Comparison of ENCODE assay signal across 8 cellular contexts in genomic region chr1:211828584-211829342, GRCh38. TPM values are rescaled to one million over a fixed set of nuclear protein-coding genes. Genes with fewer than 3 reads are reported as not detected.
A peak's percentile ranks its signal among the peaks of the same experiment; 100 is the strongest.
DNase-seq lines count a peak whose midpoint lies in the region; ATAC-seq, FAIRE-seq and TF ChIP-seq lines count a peak whose summit lies in the region.

No MANE protein-coding gene starts in this region.

- H3K27me3 ChIP-seq in RWPE2 (ENCODE audit: insufficient read depth, poor library complexity, severe bottlenecking) (no peaks in the 10 kb centered on the region), fibroblast of lung (ENCODE audit: control insufficient read depth, insufficient read depth, low read length) (no peaks in the 10 kb centered on the region)

- H3K36me3 ChIP-seq in RWPE2 (ENCODE audit: low read depth) (no peaks in the 10 kb centered on the region), fibroblast of lung (ENCODE audit: control insufficient read depth, insufficient read depth, low read length) (no peaks in the 10 kb centered on the region)

- in situ Hi-C loops in KBM-7 (cut with MboI; ENCODE audit: low pct_unique_long_range_greater_than_20kb, low sequenced_read_pairs): no loop called here

- no peaks in the 10 kb centered on the region for H3K9me3 ChIP-seq in RWPE2 (ENCODE audit: severe bottlenecking)
- H3K9me3 ChIP-seq in fibroblast of lung (ENCODE audit: control insufficient read depth, insufficient read depth, low read depth, low read length): no peaks in the 10 kb centered on the region

- peak overlapping the region; percentile 63 for H3K4me3 ChIP-seq in RWPE2 (ENCODE audit: severe bottlenecking)
- peak overlapping the region in 3 of 4 experiments; percentile 57 to 87 (median 69) for H3K4me3 ChIP-seq in fibroblast of lung (replicated peaks in 1 of 4; ENCODE audit: control extremely low read depth in 1 of 4, insufficient read depth in 1 of 4, low read depth in 3 of 4, low read length in 4 of 4)

- H3K9ac ChIP-seq in fibroblast of lung (ENCODE audit: insufficient read depth, low read length): no peak overlapping the region

- no peak overlapping the region for H2AFZ ChIP-seq in fibroblast of lung (ENCODE audit: low read length)

- no peaks in the 10 kb centered on the region for H4K20me1 ChIP-seq in fibroblast of lung (ENCODE audit: control insufficient read depth, extremely low read depth, insufficient read depth, low read length)

- peaks cover 2% of the 10 kb centered on the region for H3K4me1 ChIP-seq in RWPE2 (ENCODE audit: insufficient read depth, poor library complexity, severe bottlenecking)
- H3K4me1 ChIP-seq in fibroblast of lung (ENCODE audit: control insufficient read depth, extremely low read depth, insufficient read depth, low read length): no peaks in the 10 kb centered on the region

- TF ChIP-seq CTCF in RWPE2 (IDR thresholded peaks at IDR 0.05; ENCODE audit: poor library complexity, severe bottlenecking): no peak
- no peak for TF ChIP-seq CTCF in fibroblast of lung (conservative IDR thresholded peaks at IDR 0.05 in 1 of 2, IDR thresholded peaks at IDR 0.05 in 1 of 2; ENCODE audit: low read depth in 1 of 2, low read length in 2 of 2)

- peak overlapping the region; percentile 86 for H3K4me2 ChIP-seq in fibroblast of lung (ENCODE audit: extremely low read depth, insufficient read depth, low read length)

- H3K27ac ChIP-seq in RWPE2 (ENCODE audit: poor library complexity, severe bottlenecking) (no peak overlapping the region), fibroblast of lung (ENCODE audit: insufficient read depth, low read length) (no peak overlapping the region)

- H3K79me2 ChIP-seq in fibroblast of lung (ENCODE audit: control insufficient read depth, insufficient read depth, low read length): peaks cover 2% of the 10 kb centered on the region

- no peak for ATAC-seq in RWPE2 (ENCODE audit: low read depth)
- ATAC-seq in GM21737 (IDR thresholded peaks at IDR 0.05; ENCODE audit: unreplicated experiment): no peak
- no peak for ATAC-seq in GM21576 (IDR thresholded peaks at IDR 0.05; ENCODE audit: unreplicated experiment)

- FAIRE-seq in GM19239 (lab: Jason Lieb, UNC): peak; percentile 28

- no peak for DNase-seq in GM19239 (ENCODE audit: insufficient read length, low spot score)
- no peak for DNase-seq in RWPE2 (ENCODE audit: low spot score)
- peak; percentile 19 to 22 for DNase-seq in fibroblast of lung (ENCODE audit: low read depth in 2 of 2)
- peak; percentile 10 for DNase-seq in renal cortical epithelial cell (ENCODE audit: low read depth)
- no peak for DNase-seq in mesenteric fat pad (ENCODE audit: low spot score)
- DNase-seq in KBM-7: no peak

RNA-seq across cellular contexts. Expression of gene LPGAT1, which starts 1.8 kb away (rescaled TPM):
- total RNA-seq in fibroblast of lung (34.7 and 39.3 TPM in 2 replicates), renal cortical epithelial cell (55.4 and 79.2 TPM in 2 replicates), mesenteric fat pad (61.8 TPM)
- 15.3 and 20.7 TPM in 2 replicates for polyA plus RNA-seq in fibroblast of lung
- 11.6 and 14.6 TPM in 2 replicates for polyA plus RNA-seq in fibroblast of lung (2012)
- polyA minus RNA-seq in fibroblast of lung (ENCODE audit: low replicate concordance): 4.6 and 5.7 TPM in 2 replicates

Comparison
In these comparisons a context has a peak if more than half of its experiments do, and no peak if none do; other contexts are left out.
1. DNase-seq: peak in fibroblast of lung (2 of 2) and renal cortical epithelial cell (single experiment); none in GM19239 (single experiment), RWPE2 (single experiment), mesenteric fat pad (single experiment) and KBM-7 (single experiment).